Comparison of ENCODE assay signal across 19 cellular contexts in the genomic region with DNA sequence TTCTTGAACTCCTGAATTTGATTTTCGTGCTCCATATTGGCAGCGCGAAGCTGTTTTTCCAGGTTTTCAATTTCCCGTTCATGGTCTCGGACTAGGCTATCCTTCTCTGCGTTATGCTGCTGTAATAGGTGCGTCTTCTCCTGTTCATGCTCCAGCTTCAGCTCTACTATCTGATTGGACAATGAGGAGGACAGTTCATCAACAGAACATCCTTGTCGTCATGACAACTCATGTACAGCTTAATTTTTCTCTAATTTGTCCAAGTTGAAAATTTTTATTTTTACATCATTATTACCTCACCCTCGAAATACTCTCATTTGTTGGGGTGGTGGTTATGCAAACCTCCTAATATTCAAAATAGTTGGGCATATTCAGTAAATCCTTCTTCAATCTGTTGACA.
DNase-seq lines count a peak whose midpoint lies in the region; ATAC-seq, FAIRE-seq and TF ChIP-seq lines count a peak whose summit lies in the region.
"Had no signal": no experiment of that assay in that cellular context is flagged by ENCODE, and none has a peak within 500 bp of the region (broad histone marks: within the 10 kb centered on the region; RNA-seq: fewer than 3 reads in every experiment).

No MANE protein-coding gene starts in this region.

- no peak for ATAC-seq in HG03280 (IDR thresholded peaks at IDR 0.05; ENCODE audit: unreplicated experiment)
- ATAC-seq: Right ventricle myocardium inferior had no signal

- peak; percentile 28 for FAIRE-seq in HTR-8/SVneo (lab: Jason Lieb, UNC)
- FAIRE-seq: H54, RCC 7860 had no signal

- H3K27ac ChIP-seq in dorsolateral prefrontal cortex = peak overlapping the region in 16 of 59 donors; percentile 33 to 79 (median 64)
- H3K27ac ChIP-seq: C4-2B, HL-60, SK-N-MC had no signal

- DNase-seq in COR-L47 (lab: John Stamatoyannopoulos, UW) = peak; percentile 79
- no peak for DNase-seq in HTR-8/SVneo (ENCODE audit: insufficient read length, low spot score)
- DNase-seq in NCI-H69 (lab: John Stamatoyannopoulos, UW) = peak; percentile 92
- peak in 1 of 10 donors; percentile 37 for DNase-seq in dorsolateral prefrontal cortex
- DNase-seq in activated naive CD4-positive, alpha-beta T cell (lab: John Stamatoyannopoulos, UW) = no peak
- DNase-seq in NK-92 (lab: John Stamatoyannopoulos, UW; ENCODE audit: unreplicated experiment) = no peak
- DNase-seq: ACHN; DMS79; HFFc6; MM.1S; NCI-H1694 treated with DMSO at 0.1 percent for 48 hours; NK-92 treated with Interleukin-12 subunit alpha and Interleukin-12 subunit beta, amount 100 ng/mL, for 24 hours had no signal

- intact Hi-C loops in dorsolateral prefrontal cortex (cut with DNase I) = no loop called here

- no peaks in the 10 kb centered on the region for H3K27me3 ChIP-seq in dorsolateral prefrontal cortex

- no peak for TF ChIP-seq CTCF in dorsolateral prefrontal cortex (IDR thresholded peaks at IDR 0.05 in 54 of 56, conservative IDR thresholded peaks at IDR 0.05 in 2 of 56; ENCODE audit: low read depth in 1 of 56, partially characterized antibody in 56 of 56)

- H3K4me3 ChIP-seq in dorsolateral prefrontal cortex = peak overlapping the region in 38 of 59 donors; percentile 6 to 52 (median 32)
- H3K4me3 ChIP-seq: SK-N-MC had no signal

Comparison
In these comparisons a context has a peak if more than half of its experiments do, and no peak if none do; other contexts are left out.
1. DNase-seq: peak in COR-L47 (single experiment) and NCI-H69 (single experiment); none in HTR-8/SVneo (single experiment), activated naive CD4-positive, alpha-beta T cell (0 of 4) and NK-92 (single experiment).